In genomic region chr5:119417891-119418781, GRCh38 we compare ENCODE assay signal across 10 cellular contexts. TPM values are rescaled to one million over a fixed set of nuclear protein-coding genes. Genes with fewer than 3 reads are reported as not detected.
DNase-seq lines count a peak whose midpoint lies in the region; ATAC-seq, FAIRE-seq and TF ChIP-seq lines count a peak whose summit lies in the region.
"Had no signal": no experiment of that assay in that cellular context is flagged by ENCODE, and none has a peak within 500 bp of the region (broad histone marks: within the 10 kb centered on the region; RNA-seq: fewer than 3 reads in every experiment).

No MANE protein-coding gene starts in this region.

- no peak overlapping the region for H3K9ac ChIP-seq in GM12878 (ENCODE audit: control insufficient read depth, insufficient read depth, low read length)
- no peak overlapping the region for H3K9ac ChIP-seq in neural progenitor cell

- peaks cover 2% of the 10 kb centered on the region for H3K9me3 Mint-ChIP-seq in neural progenitor cell

- no peaks in the 10 kb centered on the region for H3K36me3 Mint-ChIP-seq in neural progenitor cell

- no peak for TF ChIP-seq POLR2A in GM12878 (IDR thresholded peaks at IDR 0.05; ENCODE audit: low read depth, low read length)

- SMC1A ChIA-PET in GM12878 (lab: Charles Lee; ENCODE audit: uncharacterized antibody, unreplicated experiment), result interaction anchor here (0.6 to 3.9 kb wide), 18 partner anchors 9 to 433 kb away, joined by 3 to 21 read pairs (median 3); partner anchors contain the start of gene DTWD2

- intact Hi-C loops in GM12878 (cut with micrococcal nuclease; ENCODE audit: unreplicated experiment), result no loop called here

- no peaks in the 10 kb centered on the region; the same call in 1 of the 3 replicates for H3K9me3 ChIP-seq in GM12878 (replicated peaks; ENCODE audit: control insufficient read depth, insufficient read depth, low read length)
- H3K9me3 ChIP-seq in neural progenitor cell (ENCODE audit: low read depth), result no peaks in the 10 kb centered on the region
- H3K9me3 ChIP-seq: testis had no signal

- TF ChIP-seq EP300 in GM12878 (IDR thresholded peaks at IDR 0.05; ENCODE audit: borderline replicate concordance in 1 of 2, control insufficient read depth in 1 of 2, low read depth in 2 of 2, low read length in 2 of 2), result no peak

- H3K27me3 ChIP-seq in GM12878 (replicated peaks in 1 of 2; ENCODE audit: control insufficient read depth in 2 of 2, insufficient read depth in 2 of 2, low read length in 1 of 2) (no peaks in the 10 kb centered on the region), neural progenitor cell (no peaks in the 10 kb centered on the region)
- H3K27me3 ChIP-seq: testis had no signal

- H3K36me3 ChIP-seq in GM12878 (ENCODE audit: control insufficient read depth in 2 of 2, insufficient read depth in 2 of 2, low read length in 1 of 2), result no peaks in the 10 kb centered on the region
- no peaks in the 10 kb centered on the region for H3K36me3 ChIP-seq in neural progenitor cell

- no peak overlapping the region for H3K27ac Mint-ChIP-seq in neural progenitor cell

- peak; percentile 14; the same call in 2 of the 3 replicates for ATAC-seq in GM12878

- RAD21 ChIA-PET in GM12878 (lab: Charles Lee; ENCODE audit: unreplicated experiment), result interaction anchor here (0.7 to 2.4 kb wide), 13 partner anchors 8 to 430 kb away, joined by 3 to 13 read pairs (median 4); partner anchors contain the start of gene HSD17B4

- H3K4me3 ChIP-seq in GM12878 (no peak overlapping the region), neural progenitor cell (no peak overlapping the region)
- H3K4me3 ChIP-seq: testis had no signal

- POLR2A ChIA-PET in GM12878 (lab: Charles Lee) (interaction anchor here (1.0 to 1.3 kb wide), 4 partner anchors 10 to 145 kb away, joined by 3 to 6 read pairs (median 3); no protein-coding TSS in a partner anchor), RWPE1 (lab: Yijun Ruan, JAX; ENCODE audit: low non-redundant PET) (no interaction called here)

- no TSS peak for BruUV-seq in GM12878 (replicated peaks; lab: Mats Ljungman, UMichigan)

- TF ChIP-seq CTCF in GM12878 (IDR thresholded peaks at IDR 0.05 in 2 of 3, conservative IDR thresholded peaks at IDR 0.05 in 1 of 3; ENCODE audit: control insufficient read depth in 2 of 3, extremely low read depth in 1 of 3, insufficient read depth in 1 of 3, low read depth in 3 of 3, low read length in 3 of 3) (no peak), neural progenitor cell (IDR thresholded peaks at IDR 0.05) (no peak), RWPE1 (conservative IDR thresholded peaks at IDR 0.05; ENCODE audit: low read depth) (no peak)

- CTCF ChIA-PET in GM12878 (lab: Yijun Ruan, JAX), result interaction anchor here (0.5 to 3.8 kb wide), 11 partner anchors 12 to 1060 kb away, joined by 3 to 18 read pairs (median 3); partner anchors contain the start of gene DMXL1
- CTCF ChIA-PET in RWPE1 (lab: Yijun Ruan, JAX), result interaction anchor here (0.6 to 1.2 kb wide), 3 partner anchors 102 to 1809 kb away, joined by 3 to 7 read pairs (median 3); partner anchors contain the start of gene DTWD2

- H3K4me1 Mint-ChIP-seq in neural progenitor cell, result no peaks in the 10 kb centered on the region

- H3K4me2 ChIP-seq in GM12878 (ENCODE audit: control insufficient read depth, insufficient read depth), result peak overlapping the region; percentile 51
- peak overlapping the region; percentile 27 for H3K4me2 ChIP-seq in neural progenitor cell

- in situ Hi-C loops in GM12878 (cut with MboI), result no loop called here

- H3K27ac ChIP-seq in GM12878 (ENCODE audit: control insufficient read depth, insufficient read depth) (no peak overlapping the region), neural progenitor cell (no peak overlapping the region), RWPE1 (no peak overlapping the region)
- H3K27ac ChIP-seq: epithelial cell of prostate, testis had no signal

- peaks cover 8% of the 10 kb centered on the region for H3F3A ChIP-seq in neural progenitor cell (ENCODE audit: low read depth)

- no peaks in the 10 kb centered on the region for H4K20me1 ChIP-seq in GM12878 (ENCODE audit: control insufficient read depth, insufficient read depth)
- no peaks in the 10 kb centered on the region for H4K20me1 ChIP-seq in neural progenitor cell (ENCODE audit: low read depth)

- 62% methylated on average over 7 of the region's 7 CpGs for WGBS in GM12878 (ENCODE audit: insufficient coverage, insufficient replicate concordance, low lambda C conversion rate, missing lambda C conversion rate)

- H3K4me3 Mint-ChIP-seq in neural progenitor cell, result no peak overlapping the region

- peaks cover 2% of the 10 kb centered on the region for H3K27me3 Mint-ChIP-seq in neural progenitor cell (ENCODE audit: insufficient read depth, low read depth)

- H3K79me2 ChIP-seq in GM12878 (ENCODE audit: control insufficient read depth, insufficient read depth, low read length) (no peaks in the 10 kb centered on the region), neural progenitor cell (ENCODE audit: low read depth) (no peaks in the 10 kb centered on the region)

- no peak for FAIRE-seq in GM12878 (lab: Jason Lieb, UNC)

- TF ChIP-seq RAD21 in GM12878 (IDR thresholded peaks at IDR 0.05; ENCODE audit: insufficient read depth, low read depth, low read length), result no peak

- H2AFZ ChIP-seq in GM12878 (ENCODE audit: control insufficient read depth, low read depth, low read length) (peak overlapping the region; percentile 63), neural progenitor cell (replicated peaks) (no peak overlapping the region)

- H3K4me1 ChIP-seq in GM12878 (ENCODE audit: control insufficient read depth, insufficient read depth, low read length) (peaks cover 8% of the 10 kb centered on the region; the same call in 1 of the 2 replicates), neural progenitor cell (peaks cover 13% of the 10 kb centered on the region)
- H3K4me1 ChIP-seq: testis had no signal

- DNase-seq in GM04503 (ENCODE audit: low read depth) (peak; percentile 46), Kasumi-1 (lab: John Stamatoyannopoulos, UW) (peak; percentile 47 to 60), GM12878 (ENCODE audit: low read depth, low spot score) (no peak), neural progenitor cell (ENCODE audit: low spot score) (peak; percentile 27), NCI-H146 (lab: John Stamatoyannopoulos, UW) (no peak), RWPE1 (ENCODE audit: low spot score) (no peak), epidermal melanocyte (ENCODE audit: insufficient read length, low spot score) (no peak)
- DNase-seq in stimulated activated CD4-positive, alpha-beta T cell treated with anti-CD3 and anti-CD28 coated beads, Interleukin-1b, Interleukin-23, amount 100 ng/mL, for 48 hours, result no peak
- DNase-seq: testis had no signal

TF ChIP-seq in GM12878, 131 proteins besides CTCF, POLR2A, EP300 and RAD21 (continues in another document):
- TF ChIP-seq IKZF2 (IDR thresholded peaks at IDR 0.05), result peak; percentile 40 to 43; a peak in 2 of 4 replicates
- TF ChIP-seq TCF12 (IDR thresholded peaks at IDR 0.05; ENCODE audit: low read depth, low read length), result no peak
- no peak for TF ChIP-seq BHLHE40 (IDR thresholded peaks at IDR 0.05; ENCODE audit: borderline replicate concordance in 1 of 2, low read depth in 2 of 2, low read length in 1 of 2)
- TF ChIP-seq SMARCA5 (IDR thresholded peaks at IDR 0.05), result no peak
- peak; percentile 44; the same call in 1 of the 2 replicates for TF ChIP-seq MTA2 (IDR thresholded peaks at IDR 0.05; ENCODE audit: low read depth)
- no peak for TF ChIP-seq GABPA (IDR thresholded peaks at IDR 0.05; ENCODE audit: low read depth)
- no peak for TF ChIP-seq CHD2 (IDR thresholded peaks at IDR 0.05; ENCODE audit: borderline replicate concordance, low read depth, low read length)
- TF ChIP-seq MXI1 (IDR thresholded peaks at IDR 0.05; ENCODE audit: low read depth, low read length), result no peak
- TF ChIP-seq ATF7 (IDR thresholded peaks at IDR 0.05; ENCODE audit: low read depth), result peak; percentile 28; the same call in 1 of the 2 replicates
- TF ChIP-seq TCF3 (IDR thresholded peaks at IDR 0.05; ENCODE audit: borderline replicate concordance, insufficient read depth, low read depth, low read length), result no peak
- TF ChIP-seq ZNF24 (IDR thresholded peaks at IDR 0.05), result 0 out of 2 replicates have a peak, but pooled peaks have one; percentile 9
- TF ChIP-seq ZSCAN29 (IDR thresholded peaks at IDR 0.05), result no peak
- 0 out of 2 replicates have a peak, but pooled peaks have one; percentile 30 for TF ChIP-seq IKZF1 (conservative IDR thresholded peaks at IDR 0.05)
- TF ChIP-seq ATF3 (IDR thresholded peaks at IDR 0.05; ENCODE audit: borderline replicate concordance, extremely low read depth, low read depth, low read length), result no peak

RNA-seq across cellular contexts. Expression of gene HSD17B4, which starts 34.2 kb away (rescaled TPM):
- total RNA-seq in GM12878 (2013; cell fraction: nucleolus; rRNA removed), result 115 and 125 TPM in 2 replicates
- 93.1 and 105 TPM in 2 replicates for total RNA-seq in GM12878 (2014; rRNA removed)
- total RNA-seq in GM12878 (2014; rRNA removed; fragmentation: Illumina TruSeq; extraction: Trizol), result 92.9 and 93.3 TPM in 2 replicates
- total RNA-seq in GM12878 (2021), result 90.0 and 103 TPM in 2 replicates
- 50.7 TPM for polyA plus RNA-seq in GM12878 (2011; ENCODE audit: low read depth)
- polyA plus RNA-seq in GM12878 (2011; rRNA removed), result 125 and 160 TPM in 2 replicates
- 69.7 and 112 TPM in 2 replicates for polyA plus RNA-seq in GM12878 (2011; cell fraction: cytosol; rRNA removed)
- polyA plus RNA-seq in GM12878 (2011; cell fraction: nucleus; rRNA removed), result 104 and 115 TPM in 2 replicates
- polyA plus RNA-seq in GM12878 (2012), result 62.5 and 78.6 TPM in 2 replicates
- 97.5 and 128 TPM in 2 replicates for polyA plus RNA-seq in GM12878 (2014; fragmentation: Illumina TruSeq; extraction: Trizol)
- polyA plus RNA-seq in GM12878 (2014; fragmentation: Nextera tagmentation; extraction: Ambion mirVana), result 10 to 100 TPM; 38.6 to 62.4 TPM
- 52.9 and 58.6 TPM in 2 replicates for polyA plus RNA-seq in GM12878 (2014; rRNA removed)
- polyA plus RNA-seq in GM12878 (2016; fragmentation: Nextera tagmentation; extraction: Ambion mirVana), result 10 to 100 TPM; 92.0 to 99.7 TPM
- 171 and 220 TPM in 2 replicates for polyA minus RNA-seq in GM12878 (2011; rRNA and poly(A)+ RNA removed)
- polyA minus RNA-seq in GM12878 (2011; cell fraction: cytosol; rRNA and poly(A)+ RNA removed), result 52.4 and 52.5 TPM in 2 replicates
- polyA minus RNA-seq in GM12878 (2011; cell fraction: nucleus; rRNA and poly(A)+ RNA removed), result 61.4 and 80.0 TPM in 2 replicates
- 184 and 306 TPM in 2 replicates for total RNA-seq in neural progenitor cell (ENCODE audit: low replicate concordance)

Comparison
In these comparisons a context has a peak if more than half of its experiments do, and no peak if none do; other contexts are left out.
1. DNase-seq: peak in GM04503 (single experiment), Kasumi-1 (2 of 2) and neural progenitor cell (single experiment); none in GM12878 (single experiment), NCI-H146 (single experiment), stimulated activated CD4-positive, alpha-beta T cell treated with anti-CD3 and anti-CD28 coated beads, Interleukin-1b, Interleukin-23, amount 100 ng/mL, for 48 hours (single experiment), RWPE1 (single experiment) and epidermal melanocyte (single experiment).